ENCODE assay signal across 13 cellular contexts in genomic region chr5:10703676-10704075, GRCh38. TPM values are rescaled to one million over a fixed set of nuclear protein-coding genes. Genes with fewer than 3 reads are reported as not detected.
A peak's percentile ranks its signal among the peaks of the same experiment; 100 is the strongest.
DNase-seq lines count a peak whose midpoint lies in the region; ATAC-seq and TF ChIP-seq lines count a peak whose summit lies in the region.
"Had no signal": no experiment of that assay in that cellular context is flagged by ENCODE, and none has a peak within 500 bp of the region (broad histone marks: within the 10 kb centered on the region; RNA-seq: fewer than 3 reads in every experiment).

No MANE protein-coding gene starts in this region.

- H3K27ac ChIP-seq in VCaP (peak overlapping the region; percentile 94), right atrium auricular region (peak overlapping the region; percentile 43 to 68), stomach (peak overlapping the region; percentile 30 to 76 (median 65))

- H3K4me3 Mint-ChIP-seq in progenitor cell of endocrine pancreas (ENCODE audit: low read depth) = no peak overlapping the region
- H3K4me3 Mint-ChIP-seq: activated CD4-positive, alpha-beta T cell treated with anti-CD3 and anti-CD28 coated beads, Interleukin-2, amount 10 ng/mL, durations not matched to agents 24 days and 14 days; CD4-positive, CD25-positive, alpha-beta regulatory T cell; stimulated activated naive CD8-positive, alpha-beta T cell treated with anti-CD3 and anti-CD28 coated beads, Interleukin-15, Interleukin-2, amounts not matched to agents 100 ng/mL and 50 ng/mL, for 24 hours had no signal

- intact Hi-C loops in stomach (cut with DNase I; ENCODE audit: low total_unique reads) = no loop called here

- no peaks in the 10 kb centered on the region for H3K9me3 Mint-ChIP-seq in progenitor cell of endocrine pancreas (ENCODE audit: low read depth)
- H3K9me3 Mint-ChIP-seq: activated CD4-positive, alpha-beta T cell treated with anti-CD3 and anti-CD28 coated beads, Interleukin-2, amount 10 ng/mL, durations not matched to agents 24 days and 14 days; CD4-positive, CD25-positive, alpha-beta regulatory T cell; stimulated activated naive CD8-positive, alpha-beta T cell treated with anti-CD3 and anti-CD28 coated beads, Interleukin-15, Interleukin-2, amounts not matched to agents 100 ng/mL and 50 ng/mL, for 24 hours had no signal

- H3K36me3 ChIP-seq in right atrium auricular region = no peaks in the 10 kb centered on the region
- H3K36me3 ChIP-seq in stomach = peaks cover 0 to 8% (median 6%) of the 10 kb centered on the region in 4 donors

- ATAC-seq in GM21515 (IDR thresholded peaks at IDR 0.05; ENCODE audit: unreplicated experiment) = no peak
- ATAC-seq in HG02884 (IDR thresholded peaks at IDR 0.05; ENCODE audit: unreplicated experiment) = no peak

- no peak for TF ChIP-seq POLR2A in stomach (IDR thresholded peaks at IDR 0.05)

- TF ChIP-seq CTCF in VCaP (conservative IDR thresholded peaks at IDR 0.05) (no peak), right atrium auricular region (IDR thresholded peaks at IDR 0.05) (no peak), stomach (IDR thresholded peaks at IDR 0.05) (no peak), progenitor cell of endocrine pancreas (IDR thresholded peaks at IDR 0.05; ENCODE audit: unreplicated experiment) (no peak)

- H3K9me3 ChIP-seq in right atrium auricular region = no peaks in the 10 kb centered on the region
- no peaks in the 10 kb centered on the region for H3K9me3 ChIP-seq in stomach

- H3K4me1 ChIP-seq in right atrium auricular region (peaks cover 0 to 49% of the 10 kb centered on the region in 2 donors), stomach (peaks cover 43 to 70% (median 46%) of the 10 kb centered on the region in 4 donors)

- 35 to 67% (median 56%) methylated on average over 5 of the region's 5 CpGs for WGBS in stomach, 5 donors

- H3K27me3 Mint-ChIP-seq in progenitor cell of endocrine pancreas = no peaks in the 10 kb centered on the region
- H3K27me3 Mint-ChIP-seq: activated CD4-positive, alpha-beta T cell treated with anti-CD3 and anti-CD28 coated beads, Interleukin-2, amount 10 ng/mL, durations not matched to agents 24 days and 14 days; CD4-positive, CD25-positive, alpha-beta regulatory T cell; stimulated activated naive CD8-positive, alpha-beta T cell treated with anti-CD3 and anti-CD28 coated beads, Interleukin-15, Interleukin-2, amounts not matched to agents 100 ng/mL and 50 ng/mL, for 24 hours had no signal

- H3K4me1 Mint-ChIP-seq in progenitor cell of endocrine pancreas (ENCODE audit: low read depth) = no peaks in the 10 kb centered on the region

- DNase-seq in NCI-H1092 (lab: John Stamatoyannopoulos, UW) (peak; percentile 15), right atrium auricular region (ENCODE audit: low spot score) (no peak), stomach (peak; percentile 75), dermis blood vessel endothelial cell (no peak), progenitor cell of endocrine pancreas (ENCODE audit: low spot score, unreplicated experiment) (no peak)
- DNase-seq: activated CD4-positive, alpha-beta T cell treated with anti-CD3 and anti-CD28 coated beads, Interleukin-2, amount 10 ng/mL, durations not matched to agents 24 days and 14 days; activated T-cell treated with anti-CD3 and anti-CD28 coated beads, Interleukin-2, amount 50 U/mL, for 48 hours; CD4-positive, CD25-positive, alpha-beta regulatory T cell; retina had no signal

- no peak overlapping the region for H3K27ac Mint-ChIP-seq in progenitor cell of endocrine pancreas
- H3K27ac Mint-ChIP-seq: stimulated activated naive CD8-positive, alpha-beta T cell treated with anti-CD3 and anti-CD28 coated beads, Interleukin-15, Interleukin-2, amounts not matched to agents 100 ng/mL and 50 ng/mL, for 24 hours had no signal

- peaks cover 3% of the 10 kb centered on the region for H3K36me3 Mint-ChIP-seq in progenitor cell of endocrine pancreas (ENCODE audit: insufficient read depth)

- no peak for TF ChIP-seq EP300 in stomach (IDR thresholded peaks at IDR 0.05)

- H3K4me3 ChIP-seq in right atrium auricular region (no peak overlapping the region), stomach (no peak overlapping the region)

- H3K27me3 ChIP-seq in right atrium auricular region (no peaks in the 10 kb centered on the region), stomach (no peaks in the 10 kb centered on the region)

RNA-seq across cellular contexts. Expression of gene DAP, which starts 57.4 kb away (rescaled TPM):
- total RNA-seq in right atrium auricular region = 10 to 100 TPM; 34.6 to 65.8 TPM
- 100 to 1,000 TPM in 2 of 5 donors, 10 to 100 TPM in 2, 1 to 10 TPM in 1; 9.3 to 184 (median 66.9) TPM for total RNA-seq in stomach
- 100 to 1,000 TPM in 2 of 3 donors, 10 to 100 TPM in 1; 52.6 to 161 (median 150) TPM for polyA plus RNA-seq in stomach
- total RNA-seq in dermis blood vessel endothelial cell = 36.2 and 89.6 TPM in 2 replicates
- 91.1 and 91.4 TPM in 2 replicates for total RNA-seq in progenitor cell of endocrine pancreas

Comparison
In these comparisons a context has a peak if more than half of its experiments do, and no peak if none do; other contexts are left out.
1. DNase-seq: peak in NCI-H1092 (single experiment) and stomach (single experiment); none in right atrium auricular region (single experiment), dermis blood vessel endothelial cell (single experiment) and progenitor cell of endocrine pancreas (single experiment).
2. Peak in every context shown above with its lines, with median percentiles within 50 percentile points of each other: H3K27ac ChIP-seq.